In the genomic region with DNA sequence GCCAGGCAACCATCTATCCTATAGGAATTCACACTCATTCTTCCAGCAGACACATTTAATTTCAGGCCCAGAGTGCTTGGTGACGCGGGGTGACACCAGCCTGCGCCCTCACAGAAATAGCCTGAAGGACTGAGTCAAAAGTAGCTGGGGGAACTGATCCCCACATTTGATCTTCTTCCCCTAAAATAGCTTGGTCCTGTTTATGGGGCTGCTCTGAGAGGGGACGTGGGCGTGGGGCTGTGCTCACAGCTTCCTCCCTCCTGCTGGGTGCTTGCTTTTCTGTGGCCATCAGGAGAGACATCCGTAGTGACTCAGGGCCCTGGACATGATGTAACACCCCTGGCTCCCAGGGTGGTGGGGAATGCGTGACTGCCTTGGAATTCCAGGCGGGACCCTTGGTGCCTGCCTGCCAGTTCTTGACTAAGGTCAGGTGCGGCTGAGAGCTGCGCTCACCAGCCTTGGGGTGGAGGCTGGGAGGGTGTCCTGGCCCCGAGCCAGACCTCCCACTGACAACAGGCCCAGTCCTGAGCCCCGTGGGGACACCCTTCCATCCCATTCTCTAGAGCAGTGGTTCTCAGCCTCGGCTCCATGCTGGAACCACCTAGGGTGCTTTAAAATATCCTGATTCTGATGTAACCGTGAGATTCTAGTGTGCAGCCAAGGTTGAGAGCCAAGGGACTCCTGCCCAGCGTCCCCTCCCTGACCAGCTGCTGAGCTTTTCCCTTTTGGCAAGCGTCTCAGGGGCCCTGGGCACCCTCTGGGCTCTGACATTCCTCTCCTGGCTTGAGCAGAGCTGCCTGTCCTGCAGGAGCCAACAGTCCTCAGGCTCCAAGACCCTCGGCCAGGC, we compare ENCODE assay signal across 7 cellular contexts. TPM values are rescaled to one million over a fixed set of nuclear protein-coding genes. Genes with fewer than 3 reads are reported as not detected.
A peak's percentile ranks its signal among the peaks of the same experiment; 100 is the strongest.
DNase-seq lines count a peak whose midpoint lies in the region; ATAC-seq and TF ChIP-seq lines count a peak whose summit lies in the region.

No MANE protein-coding gene starts in this region.

- DNase-seq in HCT116 (ENCODE audit: low read depth, low spot score) = peak; percentile 91
- DNase-seq in SJSA1 (ENCODE audit: low read depth in 1 of 2, low spot score in 2 of 2) = peak; percentile 100
- peak; percentile 73 for DNase-seq in retina
- no peak for DNase-seq in RPMI8226
- DNase-seq in GDM1 (lab: John Stamatoyannopoulos, UW) = no peak

- H3K79me2 ChIP-seq in HCT116 (ENCODE audit: insufficient read depth, low read length) = no peaks in the 10 kb centered on the region

- POLR2A ChIA-PET in HCT116 (lab: Charles Lee) = interaction anchor here (1.4 kb wide), 1 partner anchor 9 kb away, joined by 6 read pairs; no protein-coding TSS in a partner anchor

- 32 to 36% methylated on average over 5 to 8 of the region's 17 CpGs for WGBS in gastroesophageal sphincter (ENCODE audit: low coverage in 1 of 2), 2 donors

- H3K27me3 ChIP-seq in HCT116 (ENCODE audit: insufficient read depth, low read length) (no peaks in the 10 kb centered on the region; the same call in 1 of the 2 replicates), SJSA1 (replicated peaks) (no peaks in the 10 kb centered on the region), gastroesophageal sphincter (no peaks in the 10 kb centered on the region)

- no peak for TF ChIP-seq CTCF in HCT116 (IDR thresholded peaks at IDR 0.05 in 2 of 3, conservative IDR thresholded peaks at IDR 0.05 in 1 of 3; ENCODE audit: borderline replicate concordance in 1 of 3, insufficient read depth in 1 of 3, low read depth in 2 of 3, low read length in 2 of 3)
- no peak for TF ChIP-seq CTCF in gastroesophageal sphincter (IDR thresholded peaks at IDR 0.05)

- H3K27ac ChIP-seq in HCT116 (ENCODE audit: low read depth, low read length) = peak overlapping the region; percentile 57
- H3K27ac ChIP-seq in SJSA1 = peak overlapping the region; percentile 100
- peak overlapping the region; percentile 21 to 78 (median 72) for H3K27ac ChIP-seq in gastroesophageal sphincter

- H3K4me3 ChIP-seq in HCT116 (replicated peaks in 1 of 2; ENCODE audit: low read depth in 1 of 2, low read length in 2 of 2) = peak overlapping the region; percentile 6 to 46
- no peak overlapping the region for H3K4me3 ChIP-seq in SJSA1
- no peak overlapping the region for H3K4me3 ChIP-seq in gastroesophageal sphincter

- H3K36me3 ChIP-seq in HCT116 (ENCODE audit: control insufficient read depth in 1 of 2, insufficient read depth in 2 of 2, low read length in 2 of 2) = no peaks in the 10 kb centered on the region
- H3K36me3 ChIP-seq in SJSA1 = no peaks in the 10 kb centered on the region
- H3K36me3 ChIP-seq in gastroesophageal sphincter = no peaks in the 10 kb centered on the region

- no peaks in the 10 kb centered on the region for H3K9me2 ChIP-seq in HCT116 (ENCODE audit: insufficient read depth)

- CTCF ChIA-PET in HCT116 (lab: Charles Lee) = interaction anchor here (0.9 to 1.3 kb wide), 3 partner anchors 46 to 180 kb away, joined by 3 read pairs; no protein-coding TSS in a partner anchor

- no peak for TF ChIP-seq EP300 in gastroesophageal sphincter (IDR thresholded peaks at IDR 0.05)

- no peaks in the 10 kb centered on the region for H4K20me1 ChIP-seq in HCT116 (ENCODE audit: insufficient read depth)

- ATAC-seq in HCT116 (peak; percentile 81), gastroesophageal sphincter (peak; percentile 89), GM21528 (IDR thresholded peaks at IDR 0.05; ENCODE audit: low FRiP score, unreplicated experiment) (no peak)

- peak overlapping the region; percentile 51 for H3K9ac ChIP-seq in HCT116 (ENCODE audit: low read length)

- H3K9me3 ChIP-seq in HCT116 (ENCODE audit: control insufficient read depth in 1 of 2, insufficient read depth in 1 of 2, low read depth in 1 of 2, low read length in 2 of 2) = no peaks in the 10 kb centered on the region
- H3K9me3 ChIP-seq in SJSA1 (replicated peaks) = no peaks in the 10 kb centered on the region
- no peaks in the 10 kb centered on the region for H3K9me3 ChIP-seq in gastroesophageal sphincter

- TF ChIP-seq RAD21 in HCT116 (IDR thresholded peaks at IDR 0.05; ENCODE audit: low read depth) = no peak

- TF ChIP-seq POLR2A in HCT116 (IDR thresholded peaks at IDR 0.05; ENCODE audit: borderline replicate concordance, extremely low read depth, insufficient read depth, insufficient read length) = no peak
- no peak for TF ChIP-seq POLR2A in gastroesophageal sphincter (IDR thresholded peaks at IDR 0.05)

- RAD21 ChIA-PET in HCT116 (lab: Charles Lee; ENCODE audit: low non-redundant PET in 1 of 2, low total read pairs in 2 of 2, uncharacterized antibody in 2 of 2, unreplicated experiment in 2 of 2) = interaction anchor here (0.6 to 2.4 kb wide), 4 partner anchors 23 to 240 kb away, joined by 3 to 8 read pairs (median 3); no protein-coding TSS in a partner anchor

- TSS peak; percentile 84 for BruUV-seq in HCT116 (replicated peaks; lab: Mats Ljungman, UMichigan)

- H3K4me1 ChIP-seq in HCT116 (ENCODE audit: control insufficient read depth in 1 of 2, insufficient read depth in 2 of 2, low read length in 2 of 2) (peaks cover 31 to 55% of the 10 kb centered on the region in 2 experiments), SJSA1 (replicated peaks) (peaks cover 75% of the 10 kb centered on the region), gastroesophageal sphincter (peaks cover 0 to 45% (median 32%) of the 10 kb centered on the region in 3 donors)

- H2AFZ ChIP-seq in HCT116 (ENCODE audit: low read depth, low read length, poor library complexity, severe bottlenecking) = peak overlapping the region; percentile 47

- intact Hi-C loops in HCT116 (cut with micrococcal nuclease) = loop anchor here (5.0 kb wide), 1 partner anchor 56 kb away; no protein-coding TSS in a partner anchor

- H3K4me2 ChIP-seq in HCT116 (ENCODE audit: low read length) = peak overlapping the region; percentile 78

TF ChIP-seq in HCT116, 20 proteins besides CTCF, POLR2A, EP300 and RAD21:
- TF ChIP-seq POLR2AphosphoS5 (IDR thresholded peaks at IDR 0.05; ENCODE audit: low read depth, low read length) = peak; percentile 61
- TF ChIP-seq CEBPB (IDR thresholded peaks at IDR 0.05; ENCODE audit: low read depth) = no peak
- no peak for TF ChIP-seq CBX3 (IDR thresholded peaks at IDR 0.05; ENCODE audit: low read depth)
- TF ChIP-seq TCF7L2 (IDR thresholded peaks at IDR 0.05; ENCODE audit: borderline replicate concordance, extremely low read depth, insufficient read depth, insufficient read length) = peak; percentile 87

RNA-seq across cellular contexts. Expression of a gene that starts 47.4 kb away (rescaled TPM):
- 7.2 TPM for total RNA-seq in HCT116 (2021; ENCODE audit: unreplicated experiment)
- polyA plus RNA-seq in HCT116 (2012) = 3.6 and 4.2 TPM in 2 replicates
- 52.2 and 64.5 TPM in 2 replicates for total RNA-seq in SJSA1 (2014; rRNA removed; shearing (Covaris generic))
- total RNA-seq in gastroesophageal sphincter = 10 to 100 TPM; 41.2 to 76.0 (median 55.2) TPM

Comparison
In these comparisons a context has a peak if more than half of its experiments do, and no peak if none do; other contexts are left out.
1. DNase-seq: peak in HCT116 (single experiment), SJSA1 (2 of 2) and retina (single experiment); none in RPMI8226 (single experiment) and GDM1 (single experiment).
2. H3K4me3 ChIP-seq: peak in HCT116 (2 of 2); none in SJSA1 (single experiment) and gastroesophageal sphincter (0 of 2).
3. Peak in every context shown above with its lines, with median percentiles within 50 percentile points of each other: H3K27ac ChIP-seq.